8 cellular contexts compared by ENCODE assay signal in the genomic region with DNA sequence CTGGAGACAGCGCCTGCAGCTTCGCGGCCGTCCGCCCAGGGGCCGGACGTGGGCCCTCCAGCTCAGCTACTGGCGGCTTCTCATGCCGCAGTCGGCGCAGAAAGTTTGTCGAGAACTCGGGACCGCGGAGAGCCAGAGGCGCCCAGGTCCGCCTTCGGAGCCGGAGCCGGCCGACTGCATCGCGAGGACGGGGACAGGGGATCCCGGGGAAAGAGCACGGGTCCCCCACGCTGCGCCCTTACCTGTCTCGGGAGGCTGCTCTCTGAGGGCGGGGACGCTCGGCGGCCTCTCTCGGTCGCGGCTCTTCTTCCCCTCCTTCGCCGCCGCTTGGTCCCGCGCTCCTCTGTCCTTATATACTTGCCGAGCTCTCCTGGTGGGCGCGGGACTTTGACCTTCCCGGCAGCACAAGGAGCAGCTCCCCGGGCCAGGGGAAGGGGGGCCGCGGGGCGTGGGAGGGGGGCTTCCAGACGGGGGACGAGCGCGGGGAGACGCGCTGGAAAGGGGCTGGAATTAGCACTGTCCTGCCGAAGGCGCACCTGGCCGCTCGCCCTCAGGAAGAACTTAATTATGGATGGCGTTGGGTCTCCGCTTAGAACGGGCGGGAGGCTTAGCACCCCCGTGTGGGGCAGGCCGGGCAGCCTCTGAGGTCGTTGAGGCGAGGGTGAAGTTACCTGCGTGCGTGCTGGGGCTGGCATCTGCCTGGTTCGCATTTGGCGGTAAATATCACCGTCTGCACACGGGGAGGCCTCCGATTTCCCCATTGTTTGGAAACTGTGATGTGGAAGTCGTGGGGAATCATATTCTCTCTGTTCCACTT. TPM values are rescaled to one million over a fixed set of nuclear protein-coding genes. Genes with fewer than 3 reads are reported as not detected.
DNase-seq lines count a peak whose midpoint lies in the region; ATAC-seq and TF ChIP-seq lines count a peak whose summit lies in the region.

POMC (minus strand) TSS at position 325 of the 817 bp plus-strand sequence. CDS start 3,808 bp downstream, outside the sequence.

- no peaks in the 10 kb centered on the region for H3K9me3 ChIP-seq in colonic mucosa
- no peaks in the 10 kb centered on the region for H3K9me3 ChIP-seq in liver (ENCODE audit: control insufficient read depth in 4 of 4, low read length in 3 of 4)

- H3K27me3 ChIP-seq in colonic mucosa (peaks cover 37% of the 10 kb centered on the region), liver (ENCODE audit: control insufficient read depth in 4 of 4, insufficient read depth in 4 of 4, low read length in 3 of 4) (peaks cover 0 to 12% (median 6%) of the 10 kb centered on the region in 4 donors)

- H3K4me3 ChIP-seq in colonic mucosa = peak within 1 kb of the TSS; percentile 36
- peak within 1 kb of the TSS in 2 of 3 donors; percentile 42 to 50 for H3K4me3 ChIP-seq in liver (ENCODE audit: low read depth in 1 of 3, low read length in 3 of 3)

- H3K27ac ChIP-seq in colonic mucosa (no peak within 1 kb of the TSS), liver (ENCODE audit: low read depth in 1 of 2, low read length in 2 of 2) (no peak within 1 kb of the TSS)

- TF ChIP-seq CTCF in colonic mucosa (IDR thresholded peaks at IDR 0.05) (no peak), liver (IDR thresholded peaks at IDR 0.05; ENCODE audit: low read depth, low read length, missing input control) (no peak)

- peak; percentile 33 for ATAC-seq in stimulated activated naive CD8-positive, alpha-beta T cell treated with anti-CD3 and anti-CD28 coated beads, Interleukin-15, Interleukin-2, amounts not matched to agents 100 U/mL and 50 U/mL, for 24 hours

- DNase-seq in NCI-H2196 (lab: John Stamatoyannopoulos, UW; ENCODE audit: unreplicated experiment) (peak; percentile 14), NCI-H2196 treated with DMSO at 0.1 percent for 48 hours (lab: John Stamatoyannopoulos, UW; ENCODE audit: unreplicated experiment) (no peak), T-helper 2 cell (peak in 3 of 5 experiments; percentile 8 to 28 (median 10)), colonic mucosa (no peak), midbrain (lab: John Stamatoyannopoulos, UW) (no peak), mucosa of gallbladder (ENCODE audit: low spot score) (no peak)
- peak; percentile 38 for DNase-seq in stimulated activated naive CD8-positive, alpha-beta T cell treated with anti-CD3 and anti-CD28 coated beads, Interleukin-15, Interleukin-2, amounts not matched to agents 100 U/mL and 50 U/mL, for 24 hours

- TF ChIP-seq RAD21 in liver (IDR thresholded peaks at IDR 0.05) = no peak

- H3K36me3 ChIP-seq in colonic mucosa = no peaks in the 10 kb centered on the region
- no peaks in the 10 kb centered on the region for H3K36me3 ChIP-seq in liver (ENCODE audit: control insufficient read depth in 4 of 4, insufficient read depth in 3 of 4, low read depth in 1 of 4, low read length in 3 of 4)

- WGBS in liver = 6% methylated on average over 75 of the region's 75 CpGs

- H3K9ac ChIP-seq in colonic mucosa (ENCODE audit: low read depth in 2 of 2, low read length in 2 of 2) (peak within 1 kb of the TSS in 1 of 2 donors; percentile 17), liver (ENCODE audit: low read depth in 1 of 2, low read length in 2 of 2) (no peak within 1 kb of the TSS)

- H3K4me1 ChIP-seq in colonic mucosa (no peaks in the 10 kb centered on the region), liver (ENCODE audit: control insufficient read depth in 4 of 4, insufficient read depth in 4 of 4, low read length in 3 of 4) (peaks cover 4 to 8% (median 5%) of the 10 kb centered on the region in 4 donors)

- intact Hi-C loops in colonic mucosa (cut with DNase I) = no loop called here

TF ChIP-seq in liver, 16 proteins besides CTCF, POLR2A, EP300 and RAD21:
- TF ChIP-seq SP1 (IDR thresholded peaks at IDR 0.05) (no peak), YY1 (IDR thresholded peaks at IDR 0.05) (no peak), MAX (IDR thresholded peaks at IDR 0.05) (no peak), HNF4G (IDR thresholded peaks at IDR 0.05) (no peak), FOXA1 (IDR thresholded peaks at IDR 0.05) (no peak), TAF1 (conservative IDR thresholded peaks at IDR 0.05) (no peak), FOXA2 (IDR thresholded peaks at IDR 0.05) (no peak), RXRA (IDR thresholded peaks at IDR 0.05) (no peak), GABPA (IDR thresholded peaks at IDR 0.05 in 1 of 2, conservative IDR thresholded peaks at IDR 0.05 in 1 of 2) (no peak), HNF4A (conservative IDR thresholded peaks at IDR 0.05) (no peak), JUND (IDR thresholded peaks at IDR 0.05) (no peak), EGR1 (IDR thresholded peaks at IDR 0.05; ENCODE audit: low read depth in 2 of 2) (no peak), NR2F2 (IDR thresholded peaks at IDR 0.05) (no peak)
- TF ChIP-seq, protein P1, sequence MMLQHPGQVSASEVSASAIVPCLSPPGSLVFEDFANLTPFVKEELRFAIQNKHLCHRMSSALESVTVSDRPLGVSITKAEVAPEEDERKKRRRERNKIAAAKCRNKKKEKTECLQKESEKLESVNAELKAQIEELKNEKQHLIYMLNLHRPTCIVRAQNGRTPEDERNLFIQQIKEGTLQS (IDR thresholded peaks at IDR 0.05) = no peak
- TF ChIP-seq, protein P2, sequence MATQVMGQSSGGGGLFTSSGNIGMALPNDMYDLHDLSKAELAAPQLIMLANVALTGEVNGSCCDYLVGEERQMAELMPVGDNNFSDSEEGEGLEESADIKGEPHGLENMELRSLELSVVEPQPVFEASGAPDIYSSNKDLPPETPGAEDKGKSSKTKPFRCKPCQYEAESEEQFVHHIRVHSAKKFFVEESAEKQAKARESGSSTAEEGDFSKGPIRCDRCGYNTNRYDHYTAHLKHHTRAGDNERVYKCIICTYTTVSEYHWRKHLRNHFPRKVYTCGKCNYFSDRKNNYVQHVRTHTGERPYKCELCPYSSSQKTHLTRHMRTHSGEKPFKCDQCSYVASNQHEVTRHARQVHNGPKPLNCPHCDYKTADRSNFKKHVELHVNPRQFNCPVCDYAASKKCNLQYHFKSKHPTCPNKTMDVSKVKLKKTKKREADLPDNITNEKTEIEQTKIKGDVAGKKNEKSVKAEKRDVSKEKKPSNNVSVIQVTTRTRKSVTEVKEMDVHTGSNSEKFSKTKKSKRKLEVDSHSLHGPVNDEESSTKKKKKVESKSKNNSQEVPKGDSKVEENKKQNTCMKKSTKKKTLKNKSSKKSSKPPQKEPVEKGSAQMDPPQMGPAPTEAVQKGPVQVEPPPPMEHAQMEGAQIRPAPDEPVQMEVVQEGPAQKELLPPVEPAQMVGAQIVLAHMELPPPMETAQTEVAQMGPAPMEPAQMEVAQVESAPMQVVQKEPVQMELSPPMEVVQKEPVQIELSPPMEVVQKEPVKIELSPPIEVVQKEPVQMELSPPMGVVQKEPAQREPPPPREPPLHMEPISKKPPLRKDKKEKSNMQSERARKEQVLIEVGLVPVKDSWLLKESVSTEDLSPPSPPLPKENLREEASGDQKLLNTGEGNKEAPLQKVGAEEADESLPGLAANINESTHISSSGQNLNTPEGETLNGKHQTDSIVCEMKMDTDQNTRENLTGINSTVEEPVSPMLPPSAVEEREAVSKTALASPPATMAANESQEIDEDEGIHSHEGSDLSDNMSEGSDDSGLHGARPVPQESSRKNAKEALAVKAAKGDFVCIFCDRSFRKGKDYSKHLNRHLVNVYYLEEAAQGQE (IDR thresholded peaks at IDR 0.05) = no peak
- TF ChIP-seq, protein P3, sequence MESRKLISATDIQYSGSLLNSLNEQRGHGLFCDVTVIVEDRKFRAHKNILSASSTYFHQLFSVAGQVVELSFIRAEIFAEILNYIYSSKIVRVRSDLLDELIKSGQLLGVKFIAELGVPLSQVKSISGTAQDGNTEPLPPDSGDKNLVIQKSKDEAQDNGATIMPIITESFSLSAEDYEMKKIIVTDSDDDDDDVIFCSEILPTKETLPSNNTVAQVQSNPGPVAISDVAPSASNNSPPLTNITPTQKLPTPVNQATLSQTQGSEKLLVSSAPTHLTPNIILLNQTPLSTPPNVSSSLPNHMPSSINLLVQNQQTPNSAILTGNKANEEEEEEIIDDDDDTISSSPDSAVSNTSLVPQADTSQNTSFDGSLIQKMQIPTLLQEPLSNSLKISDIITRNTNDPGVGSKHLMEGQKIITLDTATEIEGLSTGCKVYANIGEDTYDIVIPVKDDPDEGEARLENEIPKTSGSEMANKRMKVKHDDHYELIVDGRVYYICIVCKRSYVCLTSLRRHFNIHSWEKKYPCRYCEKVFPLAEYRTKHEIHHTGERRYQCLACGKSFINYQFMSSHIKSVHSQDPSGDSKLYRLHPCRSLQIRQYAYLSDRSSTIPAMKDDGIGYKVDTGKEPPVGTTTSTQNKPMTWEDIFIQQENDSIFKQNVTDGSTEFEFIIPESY (IDR thresholded peaks at IDR 0.05) = no peak

RNA-seq across cellular contexts. Expression of gene POMC, which starts in this region (rescaled TPM):
- 1 to 10 TPM in 1 of 2 donors, under 1 TPM in 1; 0.53 to 1.8 TPM for total RNA-seq in colonic mucosa
- 1 to 10 TPM in 1 of 2 donors, under 1 TPM in 1; 0.84 to 7.8 TPM for total RNA-seq in liver
- polyA plus RNA-seq in liver = 1 to 10 TPM in 1 of 2 donors, under 1 TPM in 1; 0.67 to 1.0 TPM
- total RNA-seq in mucosa of gallbladder = 6.8 TPM

Comparison
In these comparisons a context has a peak if more than half of its experiments do, and no peak if none do; other contexts are left out.
1. DNase-seq: peak in NCI-H2196 (single experiment), T-helper 2 cell (3 of 5) and stimulated activated naive CD8-positive, alpha-beta T cell treated with anti-CD3 and anti-CD28 coated beads, Interleukin-15, Interleukin-2, amounts not matched to agents 100 U/mL and 50 U/mL, for 24 hours (single experiment); none in NCI-H2196 treated with DMSO at 0.1 percent for 48 hours (single experiment), colonic mucosa (single experiment), midbrain (single experiment) and mucosa of gallbladder (single experiment).